1 cellular context compared by ENCODE assay signal in the genomic region with DNA sequence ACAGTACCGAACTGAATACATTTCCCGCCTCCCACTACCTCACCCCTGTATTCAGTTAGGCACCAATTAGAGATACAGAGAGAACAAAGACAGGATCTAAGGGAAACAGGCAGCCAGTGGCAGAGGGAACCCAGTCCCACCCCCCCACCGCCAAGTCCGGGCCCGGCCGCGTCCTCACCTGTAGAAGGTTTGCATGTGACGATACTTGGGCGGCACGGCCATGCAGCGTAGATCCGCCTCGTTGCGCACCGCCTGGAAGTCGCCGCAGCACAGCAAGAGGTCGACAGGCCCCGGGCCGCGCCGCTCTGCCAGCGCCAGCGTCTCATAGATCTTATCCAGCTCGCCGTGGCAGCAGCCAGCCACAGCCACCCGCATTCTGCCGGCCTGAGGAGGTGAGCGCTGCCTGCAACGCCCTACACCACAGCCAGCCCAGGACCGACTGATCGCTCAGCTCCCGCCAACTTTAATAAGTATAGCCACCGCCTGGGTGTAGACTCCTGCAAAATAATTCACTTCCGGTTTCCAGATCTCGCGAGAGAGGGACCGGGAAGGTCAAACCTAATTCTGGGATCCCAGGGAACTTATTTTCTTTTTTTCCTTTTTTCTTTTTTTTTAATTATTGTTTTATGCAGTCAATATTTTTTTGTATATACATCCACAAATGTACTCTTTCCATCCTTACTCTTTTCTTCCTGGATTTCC.
A peak's percentile ranks its signal among the peaks of the same experiment; 100 is the strongest.
TF ChIP-seq lines count a peak whose summit lies in the region.

A gene with protein sequence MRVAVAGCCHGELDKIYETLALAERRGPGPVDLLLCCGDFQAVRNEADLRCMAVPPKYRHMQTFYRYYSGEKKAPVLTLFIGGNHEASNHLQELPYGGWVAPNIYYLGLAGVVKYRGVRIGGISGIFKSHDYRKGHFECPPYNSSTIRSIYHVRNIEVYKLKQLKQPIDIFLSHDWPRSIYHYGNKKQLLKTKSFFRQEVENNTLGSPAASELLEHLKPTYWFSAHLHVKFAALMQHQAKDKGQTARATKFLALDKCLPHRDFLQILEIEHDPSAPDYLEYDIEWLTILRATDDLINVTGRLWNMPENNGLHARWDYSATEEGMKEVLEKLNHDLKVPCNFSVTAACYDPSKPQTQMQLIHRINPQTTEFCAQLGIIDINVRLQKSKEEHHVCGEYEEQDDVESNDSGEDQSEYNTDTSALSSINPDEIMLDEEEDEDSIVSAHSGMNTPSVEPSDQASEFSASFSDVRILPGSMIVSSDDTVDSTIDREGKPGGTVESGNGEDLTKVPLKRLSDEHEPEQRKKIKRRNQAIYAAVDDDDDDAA (minus strand): TSS at position 501 of the 702 bp plus-strand sequence. CDS start 126 bp downstream, at position 375.

TF ChIP-seq in K562, 482 proteins besides CTCF, POLR2A, EP300 and RAD21 (continued from another document):
- TF ChIP-seq TEAD1 (CRISPR knock-in tag; IDR thresholded peaks at IDR 0.05) (peak in 1 of 2 experiments; percentile 69; a peak in 1 of 4 replicates), FOXP1 (CRISPR knock-in tag; IDR thresholded peaks at IDR 0.05) (0 out of 2 replicates have a peak, but pooled peaks have one; percentile 48), SLC30A9 (CRISPR knock-in tag; IDR thresholded peaks at IDR 0.05) (no peak), ZNF431 (CRISPR knock-in tag; IDR thresholded peaks at IDR 0.05) (no peak), E2F8 (IDR thresholded peaks at IDR 0.05; ENCODE audit: low read depth, partially characterized antibody) (peak; percentile 90), TAF1 (IDR thresholded peaks at IDR 0.05; ENCODE audit: control insufficient read depth, extremely low read depth, insufficient read depth, low read length, severe bottlenecking) (peak; percentile 82), HNRNPLL (IDR thresholded peaks at IDR 0.05; ENCODE audit: low read depth, low read length, poor library complexity, severe bottlenecking) (peak; percentile 56), ZNF41 (CRISPR knock-in tag; conservative IDR thresholded peaks at IDR 0.05) (no peak), RBM22 (IDR thresholded peaks at IDR 0.05; ENCODE audit: low read depth, low read length, poor library complexity, severe bottlenecking) (peak; percentile 77), GABPB1 (CRISPR knock-in tag; IDR thresholded peaks at IDR 0.05) (peak; percentile 80)
- TF ChIP-seq, protein P1, sequence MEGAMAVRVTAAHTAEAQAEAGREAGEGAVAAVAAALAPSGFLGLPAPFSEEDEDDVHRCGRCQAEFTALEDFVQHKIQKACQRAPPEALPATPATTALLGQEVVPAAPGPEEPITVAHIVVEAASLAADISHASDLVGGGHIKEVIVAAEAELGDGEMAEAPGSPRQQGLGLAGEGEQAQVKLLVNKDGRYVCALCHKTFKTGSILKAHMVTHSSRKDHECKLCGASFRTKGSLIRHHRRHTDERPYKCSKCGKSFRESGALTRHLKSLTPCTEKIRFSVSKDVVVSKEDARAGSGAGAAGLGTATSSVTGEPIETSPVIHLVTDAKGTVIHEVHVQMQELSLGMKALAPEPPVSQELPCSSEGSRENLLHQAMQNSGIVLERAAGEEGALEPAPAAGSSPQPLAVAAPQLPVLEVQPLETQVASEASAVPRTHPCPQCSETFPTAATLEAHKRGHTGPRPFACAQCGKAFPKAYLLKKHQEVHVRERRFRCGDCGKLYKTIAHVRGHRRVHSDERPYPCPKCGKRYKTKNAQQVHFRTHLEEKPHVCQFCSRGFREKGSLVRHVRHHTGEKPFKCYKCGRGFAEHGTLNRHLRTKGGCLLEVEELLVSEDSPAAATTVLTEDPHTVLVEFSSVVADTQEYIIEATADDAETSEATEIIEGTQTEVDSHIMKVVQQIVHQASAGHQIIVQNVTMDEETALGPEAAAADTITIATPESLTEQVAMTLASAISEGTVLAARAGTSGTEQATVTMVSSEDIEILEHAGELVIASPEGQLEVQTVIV (CRISPR knock-in tag; IDR thresholded peaks at IDR 0.05; ENCODE audit: borderline replicate concordance) = no peak
